In the genomic region with DNA sequence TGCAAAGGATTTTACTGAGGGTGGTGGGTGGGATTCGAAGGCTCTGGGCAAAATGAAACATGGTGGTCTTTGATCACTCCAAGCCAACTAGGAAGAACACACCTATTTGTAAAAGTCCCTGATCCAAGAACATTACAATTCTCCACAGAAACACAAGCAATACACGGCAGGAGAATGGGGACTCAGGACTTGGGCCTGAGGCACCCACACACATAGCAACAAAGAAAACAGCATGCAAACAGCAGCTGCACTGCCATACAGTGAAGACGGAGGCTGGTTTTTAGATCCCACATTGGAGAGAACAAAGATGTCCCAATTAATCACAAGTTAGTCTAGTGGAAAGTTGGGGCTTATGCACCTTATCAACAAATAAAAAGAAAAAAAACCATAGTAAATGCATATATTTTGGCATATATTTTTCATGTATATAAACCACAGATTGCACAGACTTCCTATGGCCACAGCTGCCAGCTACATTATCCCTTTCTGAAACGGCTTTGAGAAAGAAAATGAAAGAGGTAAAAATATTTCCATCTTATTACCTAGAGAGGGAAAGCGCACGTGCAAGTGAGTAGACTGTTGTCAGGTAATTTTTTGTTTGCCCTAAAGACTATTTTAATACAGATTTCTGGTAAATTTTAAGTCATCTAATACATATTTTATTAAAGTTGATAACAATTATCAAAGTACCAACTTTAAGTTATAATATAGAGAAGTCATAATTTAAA, we compare ENCODE assay signal across 1 cellular context.
TF ChIP-seq lines count a peak whose summit lies in the region.

No MANE protein-coding gene starts in this region.

TF ChIP-seq in GM23338, 12 proteins besides CTCF, POLR2A, EP300 and RAD21 (continued from another document):
- TF ChIP-seq REST (IDR thresholded peaks at IDR 0.05; ENCODE audit: unreplicated experiment) (no peak), CREB1 (CRISPR knock-in tag; IDR thresholded peaks at IDR 0.05; ENCODE audit: low read depth) (no peak), JUNB (IDR thresholded peaks at IDR 0.05; ENCODE audit: unreplicated experiment) (no peak), ZNF114 (CRISPR knock-in tag; IDR thresholded peaks at IDR 0.05) (no peak), NANOG (IDR thresholded peaks at IDR 0.05; ENCODE audit: borderline replicate concordance) (no peak)
